In the genomic region with DNA sequence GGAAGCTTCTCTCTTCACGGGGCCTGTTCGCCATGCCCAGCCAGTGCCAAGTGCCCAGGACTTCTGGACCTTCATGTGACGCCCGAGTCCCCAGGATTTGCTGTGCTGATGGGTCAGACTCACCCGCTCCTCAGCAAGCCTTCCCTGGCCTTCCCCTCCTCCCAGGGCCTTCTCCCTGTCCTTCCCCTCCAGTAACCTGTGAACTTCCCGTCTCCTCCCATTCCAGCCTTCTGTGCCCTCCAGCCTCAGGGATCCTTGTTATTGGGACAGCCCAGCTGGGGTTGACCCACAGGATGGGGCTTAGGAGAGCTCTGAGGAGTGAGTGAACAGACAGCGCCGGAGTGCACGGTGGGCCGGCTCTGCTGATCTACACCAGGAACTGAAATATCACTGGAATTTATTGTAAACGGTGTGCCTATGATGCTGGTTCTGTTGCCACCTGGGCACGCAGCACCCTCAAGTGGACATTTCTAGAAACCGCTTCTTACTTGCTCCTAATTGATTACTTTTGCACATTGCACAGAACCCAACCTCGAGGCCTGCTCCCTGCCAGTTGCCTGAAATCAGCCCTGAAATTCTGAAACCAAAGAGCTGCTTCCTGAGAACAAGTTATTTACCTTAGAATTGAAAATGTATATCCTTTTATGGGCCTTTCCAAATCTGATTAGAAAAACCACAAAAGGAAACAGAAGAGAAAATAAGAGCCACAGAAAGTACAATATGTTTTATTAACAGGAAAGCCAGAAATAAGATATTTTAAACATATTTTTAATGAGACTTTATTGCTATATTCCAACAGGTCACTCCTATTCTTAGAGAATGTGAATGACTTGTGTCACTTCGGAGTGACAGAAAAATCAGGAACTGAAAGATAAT, we compare ENCODE assay signal across 9 cellular contexts. TPM values are rescaled to one million over a fixed set of nuclear protein-coding genes. Genes with fewer than 3 reads are reported as not detected.
DNase-seq lines count a peak whose midpoint lies in the region; ATAC-seq and TF ChIP-seq lines count a peak whose summit lies in the region.
"Had no signal": no experiment of that assay in that cellular context is flagged by ENCODE, and none has a peak within 500 bp of the region (broad histone marks: within the 10 kb centered on the region; RNA-seq: fewer than 3 reads in every experiment).

No MANE protein-coding gene starts in this region.

- H3K79me2 ChIP-seq in Karpas-422 (ENCODE audit: low read length) (no peaks in the 10 kb centered on the region), SU-DHL-6 (ENCODE audit: insufficient read depth, low read length) (no peaks in the 10 kb centered on the region)

- H3K4me3 Mint-ChIP-seq in memory B cell: no peak overlapping the region

- peaks cover 2% of the 10 kb centered on the region for H3K4me1 Mint-ChIP-seq in memory B cell

- no peaks in the 10 kb centered on the region for H3K27me3 ChIP-seq in Karpas-422 (ENCODE audit: low read length)
- H3K27me3 ChIP-seq in SU-DHL-6 (ENCODE audit: low read length): no peaks in the 10 kb centered on the region
- no peaks in the 10 kb centered on the region for H3K27me3 ChIP-seq in uterus

- H3F3A ChIP-seq in SU-DHL-6 (ENCODE audit: insufficient read depth): no peaks in the 10 kb centered on the region

- no peaks in the 10 kb centered on the region for H3K36me3 Mint-ChIP-seq in memory B cell

- H3K9me3 Mint-ChIP-seq in memory B cell: no peaks in the 10 kb centered on the region

- H3K4me2 ChIP-seq in Karpas-422 (ENCODE audit: low read depth, low read length, poor library complexity, severe bottlenecking) (no peak overlapping the region), SU-DHL-6 (ENCODE audit: low read depth, low read length, poor library complexity, severe bottlenecking) (no peak overlapping the region)

- no peak overlapping the region for H3K27ac ChIP-seq in Karpas-422 (ENCODE audit: low read length)
- H3K27ac ChIP-seq in SU-DHL-6 (ENCODE audit: low read depth, low read length): no peak overlapping the region
- H3K27ac ChIP-seq in uterus: peak overlapping the region; percentile 94 to 95

- no peak for TF ChIP-seq POLR2A in uterus (IDR thresholded peaks at IDR 0.05)

- no peak overlapping the region for H3K9ac ChIP-seq in Karpas-422 (ENCODE audit: low read length)
- H3K9ac ChIP-seq in SU-DHL-6 (ENCODE audit: low read length): no peak overlapping the region

- TF ChIP-seq CTCF in SU-DHL-6 (IDR thresholded peaks at IDR 0.05; ENCODE audit: insufficient read depth, low read length, poor library complexity, severe bottlenecking): peak; percentile 52
- TF ChIP-seq CTCF in cardiac fibroblast (IDR thresholded peaks at IDR 0.05; ENCODE audit: low read depth, low read length): peak; percentile 70
- peak in 3 of 4 experiments; percentile 17 to 28 (median 25) for TF ChIP-seq CTCF in uterus (IDR thresholded peaks at IDR 0.05)

- H3K27me3 Mint-ChIP-seq in memory B cell: peaks cover 18% of the 10 kb centered on the region

- H2AFZ ChIP-seq in Karpas-422 (ENCODE audit: low read length): no peak overlapping the region
- H2AFZ ChIP-seq in SU-DHL-6 (ENCODE audit: low read depth, low read length, severe bottlenecking): no peak overlapping the region

- H3K27ac Mint-ChIP-seq in memory B cell: no peak overlapping the region

- no peaks in the 10 kb centered on the region for H3K9me2 ChIP-seq in Karpas-422 (replicated peaks; ENCODE audit: insufficient read depth, low read length)
- no peaks in the 10 kb centered on the region for H3K9me2 ChIP-seq in SU-DHL-6 (replicated peaks; ENCODE audit: insufficient read depth, low read length)

- intact Hi-C loops in uterus (cut with DNase I; ENCODE audit: low total_unique reads): no loop called here

- H3K36me3 ChIP-seq in Karpas-422 (ENCODE audit: insufficient read depth, low read length): no peaks in the 10 kb centered on the region
- H3K36me3 ChIP-seq in SU-DHL-6 (ENCODE audit: low read length): no peaks in the 10 kb centered on the region
- no peaks in the 10 kb centered on the region for H3K36me3 ChIP-seq in uterus

- H3K4me1 ChIP-seq in Karpas-422 (ENCODE audit: low read length) (no peaks in the 10 kb centered on the region), uterus (peaks cover 21 to 38% of the 10 kb centered on the region in 2 donors)

- no peak overlapping the region for H3K4me3 ChIP-seq in Karpas-422 (ENCODE audit: low read length)
- H3K4me3 ChIP-seq in SU-DHL-6 (ENCODE audit: insufficient read depth, low read length, poor library complexity, severe bottlenecking): no peak overlapping the region
- H3K4me3 ChIP-seq in cardiac fibroblast (replicated peaks in 1 of 2; ENCODE audit: low read depth in 2 of 2, low read length in 2 of 2): peak overlapping the region in 1 of 2 donors; percentile 40
- no peak overlapping the region for H3K4me3 ChIP-seq in uterus

- H3K9me3 ChIP-seq in Karpas-422 (ENCODE audit: low read length) (no peaks in the 10 kb centered on the region), SU-DHL-6 (ENCODE audit: insufficient read depth, low read length) (no peaks in the 10 kb centered on the region; the same call in 1 of the 2 replicates), uterus (no peaks in the 10 kb centered on the region)

- ATAC-seq in memory B cell (ENCODE audit: low read depth) (peak; percentile 51), GM21825 (IDR thresholded peaks at IDR 0.05; ENCODE audit: unreplicated experiment) (no peak)

- H4K20me1 ChIP-seq in Karpas-422 (ENCODE audit: insufficient read depth, low read depth, low read length) (no peaks in the 10 kb centered on the region), SU-DHL-6 (ENCODE audit: low read depth, low read length) (no peaks in the 10 kb centered on the region)

- DNase-seq in DMS53 treated with DMSO at 0.1 percent for 48 hours (lab: John Stamatoyannopoulos, UW; ENCODE audit: unreplicated experiment) (peak; percentile 40), Karpas-422 (peak; percentile 69), cardiac fibroblast (ENCODE audit: low read depth in 2 of 2) (peak; percentile 79 to 83), memory B cell (ENCODE audit: low spot score in 2 of 2) (no peak), uterus (no peak), amygdala (lab: John Stamatoyannopoulos, UW) (no peak)

RNA-seq across cellular contexts. Expression of a gene that starts 1.6 kb away (rescaled TPM):
- total RNA-seq in Karpas-422 (2014; rRNA removed; shearing (Covaris generic); ENCODE audit: low replicate concordance): not detected in 2 replicates
- 10 to 100 TPM in 1 of 4 donors, 1 to 10 TPM in 1, under 1 TPM in 2; 0.29 to 11.7 (median 2.3) TPM for total RNA-seq in uterus
- total RNA-seq: activated CD8-positive, alpha-beta memory T cell treated with anti-CD3 and anti-CD28 coated beads for 36 hours had no signal

RNA-seq across cellular contexts. Expression of a gene that starts 4.8 kb away (rescaled TPM):
- total RNA-seq in Karpas-422 (2014; rRNA removed; shearing (Covaris generic); ENCODE audit: low replicate concordance): not detected in 2 replicates
- total RNA-seq in uterus: 10 to 100 TPM in 1 of 4 donors, 1 to 10 TPM in 1, under 1 TPM in 1, not detected in 1; 0.59 to 10.1 (median 1.4) TPM
- total RNA-seq: activated CD8-positive, alpha-beta memory T cell treated with anti-CD3 and anti-CD28 coated beads for 36 hours had no signal

RNA-seq across cellular contexts. Expression of a gene that starts 40.6 kb away (rescaled TPM):
- total RNA-seq in Karpas-422 (2014; rRNA removed; shearing (Covaris generic); ENCODE audit: low replicate concordance): not detected in 2 replicates
- total RNA-seq in uterus: not detected
- total RNA-seq: activated CD8-positive, alpha-beta memory T cell treated with anti-CD3 and anti-CD28 coated beads for 36 hours had no signal

RNA-seq across cellular contexts. Expression of a gene that starts 47.1 kb away (rescaled TPM):
- total RNA-seq in Karpas-422 (2014; rRNA removed; shearing (Covaris generic); ENCODE audit: low replicate concordance): not detected in 2 replicates
- total RNA-seq in uterus: not detected
- total RNA-seq: activated CD8-positive, alpha-beta memory T cell treated with anti-CD3 and anti-CD28 coated beads for 36 hours had no signal

Comparison
In these comparisons a context has a peak if more than half of its experiments do, and no peak if none do; other contexts are left out.
1. DNase-seq: peak in DMS53 treated with DMSO at 0.1 percent for 48 hours (single experiment), Karpas-422 (single experiment) and cardiac fibroblast (2 of 2); none in memory B cell (0 of 2), uterus (0 of 2) and amygdala (0 of 56).
2. H3K27ac ChIP-seq: peak in uterus (2 of 2); none in Karpas-422 (single experiment) and SU-DHL-6 (single experiment).
3. Peak in every context shown above with its lines, with median percentiles within 50 percentile points of each other: CTCF ChIP-seq.